In genomic region chr7:44959433-44959951, GRCh38 we compare ENCODE assay signal across 1 cellular context.
TF ChIP-seq lines count a peak whose summit lies in the region.

No MANE protein-coding gene starts in this region.

TF ChIP-seq in K562, 482 proteins besides CTCF, POLR2A, EP300 and RAD21 (continued from another document):
- TF ChIP-seq MLLT1 (IDR thresholded peaks at IDR 0.05) (no peak), STAT5B (CRISPR knock-in tag; IDR thresholded peaks at IDR 0.05) (no peak), CBX5 (IDR thresholded peaks at IDR 0.05; ENCODE audit: borderline replicate concordance, low read depth) (no peak), PATZ1 (CRISPR knock-in tag; IDR thresholded peaks at IDR 0.05; ENCODE audit: borderline replicate concordance) (no peak), ZNF551 (CRISPR knock-in tag; IDR thresholded peaks at IDR 0.05) (no peak), ZNF444 (CRISPR knock-in tag; IDR thresholded peaks at IDR 0.05) (no peak), POLR3G (IDR thresholded peaks at IDR 0.05; ENCODE audit: extremely low read depth, insufficient read length, insufficient replicate concordance) (no peak), HINFP (tag; conservative IDR thresholded peaks at IDR 0.05; ENCODE audit: low read depth) (no peak), FIP1L1 (IDR thresholded peaks at IDR 0.05; ENCODE audit: low read depth, low read length, poor library complexity, severe bottlenecking) (no peak), HBP1 (CRISPR knock-in tag; IDR thresholded peaks at IDR 0.05) (no peak), MEF2A (IDR thresholded peaks at IDR 0.05; ENCODE audit: control insufficient read depth, low read depth, low read length) (no peak), ZBTB33 (CRISPR knock-in tag; IDR thresholded peaks at IDR 0.05) (no peak), ZNF699 (CRISPR knock-in tag; IDR thresholded peaks at IDR 0.05; ENCODE audit: insufficient replicate concordance) (no peak), BHLHE40 (IDR thresholded peaks at IDR 0.05; ENCODE audit: low read length) (peak; percentile 99), HDAC8 (tag; IDR thresholded peaks at IDR 0.05) (no peak), ZNF696 (CRISPR knock-in tag; conservative IDR thresholded peaks at IDR 0.05) (no peak), ARHGAP35 (IDR thresholded peaks at IDR 0.05; ENCODE audit: partially characterized antibody) (no peak), ZNF668 (CRISPR knock-in tag; IDR thresholded peaks at IDR 0.05) (no peak), LEF1 (IDR thresholded peaks at IDR 0.05) (peak; percentile 71), ATF7 (IDR thresholded peaks at IDR 0.05) (peak; percentile 92), HSF4 (CRISPR knock-in tag; IDR thresholded peaks at IDR 0.05; ENCODE audit: borderline replicate concordance) (no peak), ZBTB11 (CRISPR knock-in tag; IDR thresholded peaks at IDR 0.05) (no peak), DIDO1 (tag; IDR thresholded peaks at IDR 0.05; ENCODE audit: low read depth) (0 out of 2 replicates have a peak, but pooled peaks have one; percentile 59), ZKSCAN3 (CRISPR knock-in tag; IDR thresholded peaks at IDR 0.05) (no peak), STAT5A (IDR thresholded peaks at IDR 0.05; ENCODE audit: borderline replicate concordance, low read length) (no peak), DDX20 (tag; IDR thresholded peaks at IDR 0.05; ENCODE audit: low read depth) (no peak), ARID2 (IDR thresholded peaks at IDR 0.05) (no peak), POLR2AphosphoS2 (IDR thresholded peaks at IDR 0.05; ENCODE audit: low read length) (no peak), ZBTB12 (CRISPR knock-in tag; IDR thresholded peaks at IDR 0.05) (no peak), ATF2 (CRISPR knock-in tag; IDR thresholded peaks at IDR 0.05) (peak; percentile 61; the same call in 1 of the 2 replicates), ZNF695 (CRISPR knock-in tag; IDR thresholded peaks at IDR 0.05) (no peak), CLOCK (CRISPR knock-in tag; IDR thresholded peaks at IDR 0.05; ENCODE audit: borderline replicate concordance) (no peak), KLF1 (tag; IDR thresholded peaks at IDR 0.05) (no peak), DACH1 (IDR thresholded peaks at IDR 0.05; ENCODE audit: partially characterized antibody) (no peak), RBM34 (IDR thresholded peaks at IDR 0.05; ENCODE audit: borderline replicate concordance, insufficient read depth, low read length) (no peak), ZKSCAN8 (CRISPR knock-in tag; IDR thresholded peaks at IDR 0.05) (no peak), GTF2F1 (IDR thresholded peaks at IDR 0.05; ENCODE audit: low read depth, low read length) (no peak)
